In genomic region chrX:137695405-137695804, GRCh38 we compare ENCODE assay signal across 24 cellular contexts.
A peak's percentile ranks its signal among the peaks of the same experiment; 100 is the strongest.
DNase-seq lines count a peak whose midpoint lies in the region; ATAC-seq, FAIRE-seq and TF ChIP-seq lines count a peak whose summit lies in the region.
"Had no signal": no experiment of that assay in that cellular context is flagged by ENCODE, and none has a peak within 500 bp of the region (broad histone marks: within the 10 kb centered on the region; RNA-seq: fewer than 3 reads in every experiment).

No MANE protein-coding gene starts in this region.

- H3K23ac ChIP-seq in H1 (ENCODE audit: insufficient read length), result no peak overlapping the region
- H3K23ac ChIP-seq in mesendoderm (ENCODE audit: low read length), result no peak overlapping the region

- TF ChIP-seq EP300 in H1 (IDR thresholded peaks at IDR 0.05; ENCODE audit: borderline replicate concordance in 1 of 2, low read depth in 2 of 2, low read length in 2 of 2), result no peak

- no peaks in the 10 kb centered on the region for H3K9me3 Mint-ChIP-seq in GM23338
- H3K9me3 Mint-ChIP-seq in effector memory CD8-positive, alpha-beta T cell, result no peaks in the 10 kb centered on the region
- H3K9me3 Mint-ChIP-seq: CD14-positive monocyte; CD4-positive, alpha-beta T cell had no signal

- H2BK5ac ChIP-seq in H1 (ENCODE audit: low read depth, low read length), result no peak overlapping the region
- no peak overlapping the region for H2BK5ac ChIP-seq in mesendoderm (ENCODE audit: low read length)

- peaks cover 12% of the 10 kb centered on the region for H3K4me1 ChIP-seq in GM23338 (ENCODE audit: insufficient read depth)
- H3K4me1 ChIP-seq in HUES48 (ENCODE audit: control insufficient read depth, insufficient read depth, low read length), result peaks cover 17% of the 10 kb centered on the region
- peaks cover 0 to 3% (median under 1%) of the 10 kb centered on the region in 4 experiments; a peak in 2 of 7 replicates for H3K4me1 ChIP-seq in H1 (replicated peaks in 1 of 4; ENCODE audit: control insufficient read depth in 3 of 4, insufficient read depth in 4 of 4, low read length in 3 of 4)
- H3K4me1 ChIP-seq in mesendoderm (ENCODE audit: control insufficient read depth, low read depth, low read length), result no peaks in the 10 kb centered on the region
- H3K4me1 ChIP-seq: A549; BE2C; BLaER1 treated with 17β-estradiol and CSF1 and Interleukin-3, amounts not matched to agents 10 nM and 100 nM; HAP-1 had no signal

- POLR2A ChIA-PET in H1 (lab: Charles Lee; ENCODE audit: partially characterized antibody), result no interaction called here

- H3K9me3 ChIP-seq in HUES48 (ENCODE audit: control insufficient read depth, insufficient read depth, low read length), result no peaks in the 10 kb centered on the region
- no peaks in the 10 kb centered on the region for H3K9me3 ChIP-seq in H1 (ENCODE audit: insufficient read depth in 2 of 2, low read depth in 1 of 2, low read length in 1 of 2)
- H3K9me3 ChIP-seq: A549; BE2C; BLaER1 treated with 17β-estradiol and CSF1 and Interleukin-3, amounts not matched to agents 10 nM and 100 nM; HAP-1 had no signal

- H3K14ac ChIP-seq in H1 (ENCODE audit: insufficient read length), result no peak overlapping the region

- no peak overlapping the region for H2AK5ac ChIP-seq in H1 (ENCODE audit: low read depth, low read length)
- H2AK5ac ChIP-seq in mesendoderm (ENCODE audit: low read length), result no peak overlapping the region

- H3K79me2 ChIP-seq in GM23338 (replicated peaks; ENCODE audit: insufficient read depth), result no peaks in the 10 kb centered on the region
- no peaks in the 10 kb centered on the region for H3K79me2 ChIP-seq in H1 (ENCODE audit: control insufficient read depth in 1 of 2, insufficient read depth in 2 of 2, low read length in 2 of 2)
- no peaks in the 10 kb centered on the region for H3K79me2 ChIP-seq in mesendoderm (ENCODE audit: control insufficient read depth, insufficient read depth, low read length)

- H3K23me2 ChIP-seq in H1 (ENCODE audit: low read depth, low read length), result no peaks in the 10 kb centered on the region

- no peak overlapping the region for H3K4me3 Mint-ChIP-seq in GM23338
- H3K4me3 Mint-ChIP-seq in effector memory CD8-positive, alpha-beta T cell, result no peak overlapping the region
- H3K4me3 Mint-ChIP-seq: CD14-positive monocyte; CD4-positive, alpha-beta T cell; CD8-positive, alpha-beta memory T cell; HFFc6 had no signal

- TF ChIP-seq POLR2A in H1 (IDR thresholded peaks at IDR 0.05; ENCODE audit: control extremely low read depth in 1 of 2, low read depth in 2 of 2, low read length in 2 of 2), result no peak

- H2BK15ac ChIP-seq in H1 (ENCODE audit: low read length) (no peak overlapping the region), mesendoderm (replicated peaks; ENCODE audit: low read depth) (no peak overlapping the region)

- H4K91ac ChIP-seq in H1 (replicated peaks; ENCODE audit: insufficient read length, low read length), result no peak overlapping the region

- no peak overlapping the region for H4K8ac ChIP-seq in H1 (ENCODE audit: extremely low read depth, insufficient read depth, low read length)
- H4K8ac ChIP-seq in mesendoderm (ENCODE audit: low read depth, low read length), result no peak overlapping the region

- no peak for TF ChIP-seq RAD21 in H1 (IDR thresholded peaks at IDR 0.05 in 1 of 2, conservative IDR thresholded peaks at IDR 0.05 in 1 of 2; ENCODE audit: low read depth in 2 of 2, low read length in 2 of 2)

- H3K4ac ChIP-seq in H1 (replicated peaks; ENCODE audit: insufficient read length, low read depth, low read length), result no peak overlapping the region
- H3K4ac ChIP-seq in mesendoderm (ENCODE audit: low read depth, low read length), result no peak overlapping the region

- no peaks in the 10 kb centered on the region for H4K20me1 ChIP-seq in GM23338 (replicated peaks; ENCODE audit: insufficient read depth)
- H4K20me1 ChIP-seq in H1 (replicated peaks in 1 of 2; ENCODE audit: control insufficient read depth in 1 of 2, insufficient read depth in 2 of 2, low read length in 2 of 2), result no peaks in the 10 kb centered on the region

- H3K4me2 ChIP-seq in GM23338 (no peak overlapping the region), H1 (ENCODE audit: insufficient read depth in 1 of 2, low read depth in 2 of 2, low read length in 2 of 2) (no peak overlapping the region), mesendoderm (ENCODE audit: low read length) (no peak overlapping the region)
- H3K4me2 ChIP-seq: A549; BLaER1 treated with 17β-estradiol and CSF1 and Interleukin-3, amounts not matched to agents 10 nM and 100 nM had no signal

- no peaks in the 10 kb centered on the region for H3K79me1 ChIP-seq in H1 (ENCODE audit: low read depth, low read length)
- no peaks in the 10 kb centered on the region for H3K79me1 ChIP-seq in mesendoderm (ENCODE audit: low read length)

- CTCF ChIA-PET in H1 (lab: Charles Lee; ENCODE audit: partially characterized antibody), result interaction anchor here (0.6 to 1.9 kb wide), 3 partner anchors 10 to 331 kb away, joined by 3 to 5 read pairs (median 4); no protein-coding TSS in a partner anchor

- ATAC-seq in GM23338, result peak; percentile 63
- no peak for ATAC-seq in effector memory CD8-positive, alpha-beta T cell (replicated peaks)
- ATAC-seq: A549, GM12878 had no signal

- H3K36me3 Mint-ChIP-seq in GM23338 (ENCODE audit: low read depth), result no peaks in the 10 kb centered on the region
- H3K36me3 Mint-ChIP-seq in effector memory CD8-positive, alpha-beta T cell (ENCODE audit: insufficient read depth), result no peaks in the 10 kb centered on the region
- H3K36me3 Mint-ChIP-seq: CD14-positive monocyte; CD8-positive, alpha-beta memory T cell had no signal

- H3K27ac ChIP-seq in GM23338 (ENCODE audit: low read depth), result peak overlapping the region; percentile 63; the same call in 1 of the 2 replicates
- H3K27ac ChIP-seq in HUES48 (ENCODE audit: low read depth, low read length), result peak overlapping the region; percentile 11
- H3K27ac ChIP-seq in H1 (ENCODE audit: low read depth, low read length), result no peak overlapping the region
- H3K27ac ChIP-seq in mesendoderm (ENCODE audit: low read depth, low read length), result no peak overlapping the region
- H3K27ac ChIP-seq: A549; BLaER1 treated with 17β-estradiol and CSF1 and Interleukin-3, amounts not matched to agents 10 nM and 100 nM had no signal

- no peaks in the 10 kb centered on the region for H3F3A ChIP-seq in GM23338 (replicated peaks; ENCODE audit: low read depth)

- peaks cover 8% of the 10 kb centered on the region for H3K4me1 Mint-ChIP-seq in GM23338
- no peaks in the 10 kb centered on the region for H3K4me1 Mint-ChIP-seq in effector memory CD8-positive, alpha-beta T cell (ENCODE audit: low read depth in 2 of 2)
- H3K4me1 Mint-ChIP-seq: CD14-positive monocyte; CD8-positive, alpha-beta memory T cell had no signal

- H3K27me3 ChIP-seq in GM23338 (ENCODE audit: insufficient read depth) (no peaks in the 10 kb centered on the region), HUES48 (ENCODE audit: control insufficient read depth, insufficient read depth, low read length) (no peaks in the 10 kb centered on the region), H1 (replicated peaks in 1 of 4; ENCODE audit: control insufficient read depth in 3 of 4, extremely low read depth in 1 of 4, insufficient read depth in 3 of 4, low read length in 3 of 4) (no peaks in the 10 kb centered on the region), mesendoderm (ENCODE audit: insufficient read depth, low read length, poor library complexity) (no peaks in the 10 kb centered on the region)
- H3K27me3 ChIP-seq: BE2C had no signal

- H2BK12ac ChIP-seq in H1 (ENCODE audit: low read depth, low read length), result no peak overlapping the region

- no peak overlapping the region for H3K56ac ChIP-seq in H1 (replicated peaks; ENCODE audit: insufficient read length, low read depth, low read length)
- H3K56ac ChIP-seq in mesendoderm (ENCODE audit: low read length), result no peak overlapping the region

- no peak overlapping the region for H4K5ac ChIP-seq in H1 (ENCODE audit: insufficient read length, low read depth, low read length)
- no peak overlapping the region for H4K5ac ChIP-seq in mesendoderm (ENCODE audit: low read length)

- no peaks in the 10 kb centered on the region for H3K36me3 ChIP-seq in GM23338 (ENCODE audit: insufficient read depth)
- H3K36me3 ChIP-seq in HUES48 (ENCODE audit: control insufficient read depth, insufficient read depth, low read length), result no peaks in the 10 kb centered on the region
- no peaks in the 10 kb centered on the region for H3K36me3 ChIP-seq in H1 (ENCODE audit: control insufficient read depth in 2 of 4, insufficient read depth in 4 of 4, low read length in 3 of 4)
- H3K36me3 ChIP-seq in mesendoderm (ENCODE audit: control insufficient read depth, insufficient read depth, low read length), result no peaks in the 10 kb centered on the region
- H3K36me3 ChIP-seq: BE2C; BLaER1 treated with 17β-estradiol and CSF1 and Interleukin-3, amounts not matched to agents 10 nM and 100 nM; HAP-1 had no signal

- no peak overlapping the region for H3K18ac ChIP-seq in H1 (ENCODE audit: extremely low read depth, low read length)
- H3K18ac ChIP-seq in mesendoderm (ENCODE audit: low read length), result no peak overlapping the region

- no peak overlapping the region for H3K27ac Mint-ChIP-seq in GM23338
- H3K27ac Mint-ChIP-seq in effector memory CD8-positive, alpha-beta T cell, result no peak overlapping the region
- H3K27ac Mint-ChIP-seq: CD14-positive monocyte; CD4-positive, alpha-beta T cell; CD8-positive, alpha-beta memory T cell; HFFc6 had no signal

- H3K9me2 ChIP-seq in GM23338 (ENCODE audit: insufficient read depth), result no peaks in the 10 kb centered on the region

- H3K9ac ChIP-seq in HUES48 (ENCODE audit: low read depth, low read length) (no peak overlapping the region), H1 (replicated peaks in 1 of 4; ENCODE audit: extremely low read depth in 1 of 4, low read depth in 3 of 4, low read length in 3 of 4) (no peak overlapping the region), mesendoderm (ENCODE audit: low read length) (no peak overlapping the region)
- H3K9ac ChIP-seq: BLaER1 treated with 17β-estradiol and CSF1 and Interleukin-3, amounts not matched to agents 10 nM and 100 nM had no signal

- DNase-seq in GM23338 (ENCODE audit: low spot score) (peak; percentile 50), H1 (ENCODE audit: low read depth in 1 of 2, low spot score in 2 of 2) (no peak), mesendoderm (peak; percentile 51), amygdala (lab: John Stamatoyannopoulos, UW) (no peak), NCI-H2029 (lab: John Stamatoyannopoulos, UW) (no peak)
- DNase-seq in effector memory CD8-positive, alpha-beta T cell, result no peak
- DNase-seq in activated CD4-positive, alpha-beta T cell treated with anti-CD3 and anti-CD28 coated beads, Interleukin-2, amount 50 U/mL, for 1 hour, result no peak
- DNase-seq: 8988T; ACHN; AML-193; BE2C; CD4-positive, alpha-beta T cell; CD8-positive, alpha-beta memory T cell; DMS53; DND-41; GDM1; GOT3; HFFc6 had no signal

- H3K4me3 ChIP-seq in GM23338 (no peak overlapping the region), HUES48 (ENCODE audit: low read depth, low read length) (no peak overlapping the region), H1 (ENCODE audit: extremely low read depth in 1 of 4, insufficient read depth in 2 of 4, low read depth in 3 of 4, low read length in 4 of 4) (no peak overlapping the region), mesendoderm (ENCODE audit: low read length) (no peak overlapping the region)
- H3K4me3 ChIP-seq: A549; BLaER1 treated with 17β-estradiol and CSF1 and Interleukin-3, amounts not matched to agents 10 nM and 100 nM; GM12878; HAP-1 had no signal

- no peak overlapping the region for H2AFZ ChIP-seq in GM23338
- H2AFZ ChIP-seq in H1 (ENCODE audit: low read length), result no peak overlapping the region

- no peak overlapping the region for H2BK20ac ChIP-seq in H1 (ENCODE audit: low read length)

- TF ChIP-seq CTCF in GM23338 (conservative IDR thresholded peaks at IDR 0.05; ENCODE audit: low read depth in 2 of 2) (no peak), H1 (IDR thresholded peaks at IDR 0.05; ENCODE audit: control extremely low read depth in 1 of 3, insufficient read depth in 1 of 3, low read depth in 1 of 3, low read length in 3 of 3) (no peak)

- no peak overlapping the region for H2BK120ac ChIP-seq in H1 (replicated peaks; ENCODE audit: low read depth, low read length)
- no peak overlapping the region for H2BK120ac ChIP-seq in mesendoderm (ENCODE audit: low read depth, low read length)

- no peak for FAIRE-seq in H1 (lab: Jason Lieb, UNC)
- FAIRE-seq: A549, GM12878 had no signal

- no peaks in the 10 kb centered on the region for H3K27me3 Mint-ChIP-seq in GM23338 (ENCODE audit: insufficient read depth, low read depth, poor library complexity)
- H3K27me3 Mint-ChIP-seq in effector memory CD8-positive, alpha-beta T cell, result no peaks in the 10 kb centered on the region
- H3K27me3 Mint-ChIP-seq: CD4-positive, alpha-beta T cell; CD8-positive, alpha-beta memory T cell had no signal

Comparison
In these comparisons a context has a peak if more than half of its experiments do, and no peak if none do; other contexts are left out.
1. DNase-seq: peak in GM23338 (single experiment) and mesendoderm (single experiment); none in H1 (0 of 2), amygdala (0 of 56), NCI-H2029 (single experiment), effector memory CD8-positive, alpha-beta T cell (0 of 3) and activated CD4-positive, alpha-beta T cell treated with anti-CD3 and anti-CD28 coated beads, Interleukin-2, amount 50 U/mL, for 1 hour (single experiment).
2. H3K27ac ChIP-seq: peak in GM23338 (single experiment) and HUES48 (single experiment); none in H1 (single experiment) and mesendoderm (single experiment).